33 cellular contexts compared by ENCODE assay signal in genomic region chr20:2335096-2335495, GRCh38. TPM values are rescaled to one million over a fixed set of nuclear protein-coding genes. Genes with fewer than 3 reads are reported as not detected.
"Had no signal": no experiment of that assay in that cellular context is flagged by ENCODE, and none has a peak within 500 bp of the region (broad histone marks: within the 10 kb centered on the region; RNA-seq: fewer than 3 reads in every experiment).

No MANE protein-coding gene starts in this region.

- H3K9me3 ChIP-seq: gastrocnemius medialis, left lung, neutrophil, prostate gland, sigmoid colon, stomach, thyroid gland had no signal

- H3K36me3 ChIP-seq: gastrocnemius medialis, left lung, prostate gland, sigmoid colon, stomach, thyroid gland had no signal

- H3K4me3 Mint-ChIP-seq: naive thymus-derived CD4-positive, alpha-beta T cell; nephron; stimulated activated effector memory CD8-positive, alpha-beta T cell treated with anti-CD3 and anti-CD28 coated beads, Interleukin-12 subunit alpha, Interleukin-12 subunit beta, amount 100 ng/mL, for 72 hours had no signal

- H3K36me3 Mint-ChIP-seq: naive thymus-derived CD4-positive, alpha-beta T cell; stimulated activated effector memory CD8-positive, alpha-beta T cell treated with anti-CD3 and anti-CD28 coated beads, Interleukin-12 subunit alpha, Interleukin-12 subunit beta, amount 100 ng/mL, for 72 hours had no signal

- H3K27ac Mint-ChIP-seq: naive thymus-derived CD4-positive, alpha-beta T cell; nephron; stimulated activated effector memory CD8-positive, alpha-beta T cell treated with anti-CD3 and anti-CD28 coated beads, Interleukin-12 subunit alpha, Interleukin-12 subunit beta, amount 100 ng/mL, for 72 hours had no signal

- H3K27ac ChIP-seq: dorsolateral prefrontal cortex, epithelial cell of prostate, gastrocnemius medialis, left lung, neutrophil, parathyroid adenoma, prostate gland, sigmoid colon, stomach, thyroid gland had no signal

- H3K4me1 ChIP-seq: gastrocnemius medialis, left lung, parathyroid adenoma, prostate gland, sigmoid colon, stomach, thyroid gland had no signal

- H3K9ac ChIP-seq: parathyroid adenoma had no signal

- H3K4me1 Mint-ChIP-seq: naive thymus-derived CD4-positive, alpha-beta T cell; nephron; stimulated activated effector memory CD8-positive, alpha-beta T cell treated with anti-CD3 and anti-CD28 coated beads, Interleukin-12 subunit alpha, Interleukin-12 subunit beta, amount 100 ng/mL, for 72 hours had no signal

- DNase-seq: cortex of kidney; dorsolateral prefrontal cortex; effector CD4-positive, alpha-beta T cell; foreskin fibroblast; gastrocnemius medialis; kidney; left lung; mammary epithelial cell; mesendoderm; midbrain; naive thymus-derived CD4-positive, alpha-beta T cell; right cardiac atrium; sigmoid colon; stimulated activated CD4-positive, alpha-beta T cell treated with anti-CD3 and anti-CD28 coated beads, Interleukin-2, amount 100 ng/mL, for 24 hours; stimulated activated CD4-positive, alpha-beta T cell treated with anti-CD3 and anti-CD28 coated beads, Interleukin-4, amount 100 ng/mL, for 24 hours; stimulated activated naive CD4-positive, alpha-beta T cell treated with Interleukin-2 at 50 U/mL for 16 hours; stomach; thyroid gland; trophoblast cell had no signal

- H3K27me3 ChIP-seq: gastrocnemius medialis, neutrophil, sigmoid colon, thyroid gland had no signal

- H3K9me3 Mint-ChIP-seq: naive thymus-derived CD4-positive, alpha-beta T cell; nephron; stimulated activated effector memory CD8-positive, alpha-beta T cell treated with anti-CD3 and anti-CD28 coated beads, Interleukin-12 subunit alpha, Interleukin-12 subunit beta, amount 100 ng/mL, for 72 hours had no signal

- H3K4me3 ChIP-seq: dorsolateral prefrontal cortex, gastrocnemius medialis, left lung, prostate gland, sigmoid colon, stomach, thyroid gland had no signal

RNA-seq across cellular contexts. Expression of gene TGM3, which starts 39.3 kb away (rescaled TPM):
- total RNA-seq: gastrocnemius medialis; glomerular endothelial cell; mammary epithelial cell; naive thymus-derived CD4-positive, alpha-beta T cell; omental fat pad; right cardiac atrium; sigmoid colon; stomach; thyroid gland; urinary bladder had no signal

RNA-seq across cellular contexts. Expression of gene TGM6, which starts 45.6 kb away (rescaled TPM):
- total RNA-seq: esophagus mucosa; gastrocnemius medialis; glomerular endothelial cell; kidney; left lung; mammary epithelial cell; mucosa of gallbladder; naive thymus-derived CD4-positive, alpha-beta T cell; omental fat pad; prostate gland; right cardiac atrium; sigmoid colon; skeletal muscle tissue; stomach; subcutaneous adipose tissue; temporal lobe; thyroid gland; urinary bladder had no signal
